In genomic region chrX:107118322-107119147, GRCh38 we compare ENCODE assay signal across 8 cellular contexts. TPM values are rescaled to one million over a fixed set of nuclear protein-coding genes. Genes with fewer than 3 reads are reported as not detected.
DNase-seq lines count a peak whose midpoint lies in the region; ATAC-seq and TF ChIP-seq lines count a peak whose summit lies in the region.

TSS of gene RBM41 (minus strand) at chrX:107118822. CDS start at chrX:107118773, 49 bp downstream.

- intact Hi-C loops in CD4-positive, alpha-beta memory T cell (cut with micrococcal nuclease): loop anchor here (5.0 to 10.0 kb wide), 4 partner anchors 89 to 314 kb away; partner anchors contain the start of genes DNAAF6, NUP62CL and TBC1D8B

- peak; percentile 100 for ATAC-seq in memory B cell (ENCODE audit: low read depth)

- peaks cover 9% of the 10 kb centered on the region for H3K36me3 ChIP-seq in CD4-positive, alpha-beta memory T cell (ENCODE audit: insufficient read depth, low read length)
- no peaks in the 10 kb centered on the region for H3K36me3 ChIP-seq in endocrine pancreas (ENCODE audit: control insufficient read depth, insufficient read depth, low read length)

- POLR2A ChIA-PET in CD4-positive, alpha-beta memory T cell (lab: Charles Lee; ENCODE audit: partially characterized antibody): interaction anchor here (1.4 to 1.5 kb wide), 3 partner anchors 37 to 973 kb away, joined by 3 to 4 read pairs (median 4); partner anchors contain the start of genes ATG4A and PSMD10

- TF ChIP-seq CTCF in GM20000 (IDR thresholded peaks at IDR 0.05; ENCODE audit: extremely low read depth, missing control alignments): no peak

- peaks cover 22 to 47% (median 33%) of the 10 kb centered on the region in 4 donors for H3K4me1 Mint-ChIP-seq in CD4-positive, alpha-beta memory T cell
- peaks cover 19% of the 10 kb centered on the region for H3K4me1 Mint-ChIP-seq in memory B cell

- H3K4me1 ChIP-seq in CD4-positive, alpha-beta memory T cell (ENCODE audit: insufficient read depth, low read length): peaks cover 17% of the 10 kb centered on the region
- peaks cover 11% of the 10 kb centered on the region for H3K4me1 ChIP-seq in endocrine pancreas (ENCODE audit: control insufficient read depth, insufficient read depth, low read length)

- CTCF ChIA-PET in CD4-positive, alpha-beta memory T cell (lab: Charles Lee; ENCODE audit: partially characterized antibody): interaction anchor here (1.2 to 1.5 kb wide), 2 partner anchors 93 to 120 kb away, joined by 3 to 4 read pairs; no protein-coding TSS in a partner anchor

- H3K27ac ChIP-seq in CD4-positive, alpha-beta memory T cell (ENCODE audit: low read depth, low read length): peak within 1 kb of the TSS; percentile 59

- H3K27ac Mint-ChIP-seq in CD4-positive, alpha-beta memory T cell: peak within 1 kb of the TSS; percentile 93 to 98 (median 97)
- peak within 1 kb of the TSS; percentile 95 for H3K27ac Mint-ChIP-seq in memory B cell

- H3K4me3 Mint-ChIP-seq in CD4-positive, alpha-beta memory T cell: peak within 1 kb of the TSS; percentile 98 to 100 (median 99)
- H3K4me3 Mint-ChIP-seq in memory B cell: peak within 1 kb of the TSS; percentile 100

- H3K9me3 ChIP-seq in CD4-positive, alpha-beta memory T cell (ENCODE audit: control insufficient read depth in 1 of 2, low read length in 2 of 2): no peaks in the 10 kb centered on the region
- no peaks in the 10 kb centered on the region for H3K9me3 ChIP-seq in endocrine pancreas (ENCODE audit: control insufficient read depth, low read length)

- H3K9me3 Mint-ChIP-seq in CD4-positive, alpha-beta memory T cell: peaks cover 0 to 3% (median 0%) of the 10 kb centered on the region in 8 donors
- no peaks in the 10 kb centered on the region for H3K9me3 Mint-ChIP-seq in memory B cell

- peak within 1 kb of the TSS; percentile 72 to 73 for H3K4me3 ChIP-seq in CD4-positive, alpha-beta memory T cell (ENCODE audit: low read length in 2 of 2)
- H3K4me3 ChIP-seq in endocrine pancreas (ENCODE audit: control insufficient read depth, insufficient read depth, low read length): peak within 1 kb of the TSS; percentile 86

- H3K27me3 ChIP-seq in CD4-positive, alpha-beta memory T cell (ENCODE audit: insufficient read depth, low read length): no peaks in the 10 kb centered on the region
- H3K27me3 ChIP-seq in endocrine pancreas (ENCODE audit: control insufficient read depth, insufficient read depth, low read length): no peaks in the 10 kb centered on the region

- H3K36me3 Mint-ChIP-seq in CD4-positive, alpha-beta memory T cell: peaks cover 12 to 33% of the 10 kb centered on the region in 2 donors
- peaks cover 20% of the 10 kb centered on the region for H3K36me3 Mint-ChIP-seq in memory B cell

- peak within 1 kb of the TSS; percentile 73 for H3K9ac ChIP-seq in endocrine pancreas (ENCODE audit: control insufficient read depth, insufficient read depth, low read length)

- peak; percentile 69 to 88 (median 75) for DNase-seq in CD4-positive, alpha-beta memory T cell
- DNase-seq in GM20000 (ENCODE audit: low spot score) (peak; percentile 62), HS-27A (ENCODE audit: low read depth) (peak; percentile 30), NOMO-1 treated with DMSO at 0.1 percent for 48 hours (lab: John Stamatoyannopoulos, UW; ENCODE audit: unreplicated experiment) (peak; percentile 54), memory B cell (ENCODE audit: low spot score in 2 of 2) (peak; percentile 37 to 56)
- peak; percentile 21 to 49 for DNase-seq in activated CD8-positive, alpha-beta memory T cell treated with anti-CD3 and anti-CD28 coated beads for 4 hours (ENCODE audit: low read depth in 2 of 2)
- peak; percentile 40 for DNase-seq in stimulated activated CD8-positive, alpha-beta memory T cell treated with anti-CD3 and anti-CD28 coated beads, Interleukin-12 subunit alpha, Interleukin-12 subunit beta, amount 100 ng/mL, for 1 hour (ENCODE audit: low read depth)

- H3K27me3 Mint-ChIP-seq in CD4-positive, alpha-beta memory T cell: no peaks in the 10 kb centered on the region
- no peaks in the 10 kb centered on the region for H3K27me3 Mint-ChIP-seq in memory B cell

RNA-seq across cellular contexts. Expression of gene RBM41, which starts in this region (rescaled TPM):
- total RNA-seq in CD4-positive, alpha-beta memory T cell: 10 to 100 TPM; 27.8 to 29.8 TPM
- 10 to 100 TPM in 1 of 2 donors, 1 to 10 TPM in 1; 9.1 to 14.4 TPM for polyA plus RNA-seq in CD4-positive, alpha-beta memory T cell

Comparison
In these comparisons a context has a peak if more than half of its experiments do, and no peak if none do; other contexts are left out.
1. Peak in every context shown above with its lines: DNase-seq, ATAC-seq, H3K4me3 ChIP-seq and H3K27ac ChIP-seq.